In the genomic region with DNA sequence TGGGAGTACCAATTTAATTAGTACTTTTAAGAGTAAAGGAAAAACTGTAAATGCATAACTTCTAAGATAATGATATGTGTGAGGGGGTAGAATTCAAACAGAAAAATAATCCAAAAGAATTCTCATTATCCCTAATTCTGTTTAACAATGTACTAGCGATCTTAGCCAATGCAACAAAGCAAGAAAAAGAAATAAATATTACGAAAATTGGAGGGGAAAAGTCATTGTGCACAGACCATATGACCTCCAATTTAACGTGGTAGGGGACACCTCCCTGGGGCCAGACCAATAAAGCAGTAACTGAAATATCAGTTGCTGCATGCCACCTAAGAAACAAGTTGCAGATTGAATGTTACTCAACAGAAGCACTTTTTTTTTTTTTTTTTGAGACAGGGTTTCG, we compare ENCODE assay signal across 24 cellular contexts.
"Had no signal": no experiment of that assay in that cellular context is flagged by ENCODE, and none has a peak within 500 bp of the region (broad histone marks: within the 10 kb centered on the region; RNA-seq: fewer than 3 reads in every experiment).

No MANE protein-coding gene starts in this region.

- H3K27ac Mint-ChIP-seq: activated CD4-positive, alpha-beta memory T cell treated with anti-CD3 and anti-CD28 coated beads, Interleukin-2, amount 10 ng/mL, durations not matched to agents 7 days and 5 days; activated naive CD4-positive, alpha-beta T cell treated with anti-CD3 and anti-CD28 coated beads, Interleukin-2, amount 10 ng/mL, durations not matched to agents 7 days and 5 days; activated T-cell treated with anti-CD3 and anti-CD28 coated beads, Interleukin-2, amount 50 U/mL, for 72 hours; mesothelial cell of epicardium; nephron progenitor cell; stimulated activated naive CD8-positive, alpha-beta T cell treated with anti-CD3 and anti-CD28 coated beads, Interleukin-15, amount 100 ng/mL, for 72 hours had no signal

- H3K27me3 Mint-ChIP-seq: activated CD4-positive, alpha-beta memory T cell treated with anti-CD3 and anti-CD28 coated beads, Interleukin-2, amount 10 ng/mL, durations not matched to agents 7 days and 5 days; activated naive CD4-positive, alpha-beta T cell treated with anti-CD3 and anti-CD28 coated beads, Interleukin-2, amount 10 ng/mL, durations not matched to agents 7 days and 5 days; stimulated activated naive CD8-positive, alpha-beta T cell treated with anti-CD3 and anti-CD28 coated beads, Interleukin-15, amount 100 ng/mL, for 72 hours; T-helper 17 cell had no signal

- H3K4me3 Mint-ChIP-seq: activated CD4-positive, alpha-beta memory T cell treated with anti-CD3 and anti-CD28 coated beads, Interleukin-2, amount 10 ng/mL, durations not matched to agents 7 days and 5 days; activated naive CD4-positive, alpha-beta T cell treated with anti-CD3 and anti-CD28 coated beads, Interleukin-2, amount 10 ng/mL, durations not matched to agents 7 days and 5 days; activated T-cell treated with anti-CD3 and anti-CD28 coated beads, Interleukin-2, amount 50 U/mL, for 72 hours; mesothelial cell of epicardium; nephron progenitor cell; stimulated activated naive CD8-positive, alpha-beta T cell treated with anti-CD3 and anti-CD28 coated beads, Interleukin-15, amount 100 ng/mL, for 72 hours; T-helper 17 cell had no signal

- FAIRE-seq: endothelial cell of umbilical vein, pancreas had no signal

- H3K4me1 Mint-ChIP-seq: nephron progenitor cell had no signal

- DNase-seq: activated CD4-positive, alpha-beta memory T cell treated with anti-CD3 and anti-CD28 coated beads, Interleukin-2, amount 10 ng/mL, durations not matched to agents 7 days and 5 days; activated CD4-positive, alpha-beta T cell treated with anti-CD3 and anti-CD28 coated beads for 48 hours; activated effector memory CD4-positive, alpha-beta T cell treated with anti-CD3 and anti-CD28 coated beads, Interleukin-2, amount 50 U/mL, for 16 hours; activated naive CD4-positive, alpha-beta T cell treated with anti-CD3 and anti-CD28 coated beads, Interleukin-2, amount 10 ng/mL, durations not matched to agents 7 days and 5 days; activated T-cell treated with anti-CD3 and anti-CD28 coated beads, Interleukin-2, amount 50 U/mL, for 72 hours; body of pancreas; effector memory CD4-positive, alpha-beta T cell; foreskin melanocyte; glutamatergic neuron; hippocampal formation; left ventricle myocardium inferior; nephron progenitor cell; pancreas; psoas muscle; right cardiac atrium; stimulated activated CD4-positive, alpha-beta T cell treated with anti-CD3 and anti-CD28 coated beads, Interleukin-12 subunit alpha, Interleukin-12 subunit beta, amount 100 ng/mL, for 4 hours; stimulated activated CD4-positive, alpha-beta T cell treated with anti-CD3 and anti-CD28 coated beads, Interleukin-4, amount 100 ng/mL, for 4 hours; stimulated activated naive CD8-positive, alpha-beta T cell treated with anti-CD3 and anti-CD28 coated beads, Interleukin-15, amount 100 ng/mL, for 72 hours; T-helper 17 cell; tibial artery had no signal

- H3K9me3 ChIP-seq: pancreas had no signal

- H3K36me3 ChIP-seq: cardiac muscle cell, left ventricle myocardium inferior, pancreas had no signal

- ATAC-seq: activated T-cell treated with anti-CD3 and anti-CD28 coated beads, Interleukin-2, amount 50 U/mL, for 72 hours; body of pancreas; esophagus mucosa; pancreas; psoas muscle; right cardiac atrium; stimulated activated naive CD8-positive, alpha-beta T cell treated with anti-CD3 and anti-CD28 coated beads, Interleukin-15, amount 100 ng/mL, for 72 hours; T-helper 17 cell had no signal

- H3K27ac ChIP-seq: cardiac muscle cell, pancreas, psoas muscle, tibial artery had no signal

- H3K4me3 ChIP-seq: body of pancreas, cardiac muscle cell, left ventricle myocardium inferior, pancreas, psoas muscle, tibial artery had no signal

- H3K27me3 ChIP-seq: body of pancreas, cardiac muscle cell, pancreas, tibial artery had no signal

- H3K9me3 Mint-ChIP-seq: activated T-cell treated with anti-CD3 and anti-CD28 coated beads, Interleukin-2, amount 50 U/mL, for 72 hours had no signal

- H3K4me1 ChIP-seq: body of pancreas, left ventricle myocardium inferior, pancreas, psoas muscle, tibial artery had no signal
